26 cellular contexts compared by ENCODE assay signal in genomic region chr9:96498796-96499195, GRCh38.
"Had no signal": no experiment of that assay in that cellular context is flagged by ENCODE, and none has a peak within 500 bp of the region (broad histone marks: within the 10 kb centered on the region; RNA-seq: fewer than 3 reads in every experiment).

No MANE protein-coding gene starts in this region.

- H3K4me3 ChIP-seq: breast epithelium, left ventricle myocardium inferior, ovary, prostate gland, spleen, tibial artery had no signal

- H3K36me3 ChIP-seq: breast epithelium, neutrophil, ovary, prostate gland, WERI-Rb-1 had no signal

- H3K4me3 Mint-ChIP-seq: activated naive CD8-positive, alpha-beta T cell; activated T-cell treated with anti-CD3 and anti-CD28 coated beads, Interleukin-2, amount 50 U/mL, for 24 hours; mesothelial cell of epicardium; naive thymus-derived CD8-positive, alpha-beta T cell; T-cell had no signal

- H3K27ac Mint-ChIP-seq: activated naive CD8-positive, alpha-beta T cell; activated T-cell treated with anti-CD3 and anti-CD28 coated beads, Interleukin-2, amount 50 U/mL, for 24 hours; activated T-helper 2 cell treated with anti-CD3 and anti-CD28 coated beads, Interferon-gamma antibody, Interleukin-2, Interleukin-4, amounts not matched to agents 10 μg/mL and 5 μg/mL and 100 μg/mL, durations not matched to agents 14 hours and 24 hours and 36 hours; mesothelial cell of epicardium; T-cell had no signal

- H3K27me3 Mint-ChIP-seq: activated naive CD8-positive, alpha-beta T cell; activated T-cell treated with anti-CD3 and anti-CD28 coated beads, Interleukin-2, amount 50 U/mL, for 24 hours; naive thymus-derived CD8-positive, alpha-beta T cell; T-cell had no signal

- ATAC-seq: naive thymus-derived CD8-positive, alpha-beta T cell; stimulated activated naive CD8-positive, alpha-beta T cell treated with anti-CD3 and anti-CD28 coated beads, Interleukin-15, Interleukin-2, amounts not matched to agents 100 U/mL and 50 U/mL, for 24 hours; T-cell had no signal

- H3K4me1 ChIP-seq: breast epithelium, prostate gland, spleen had no signal

- H3K9me3 ChIP-seq: breast epithelium, left ventricle myocardium inferior, neutrophil, ovary, prostate gland, spleen, tibial artery had no signal

- DNase-seq: activated CD4-positive, alpha-beta T cell treated with anti-CD3 and anti-CD28 coated beads for 1 hour; activated CD4-positive, alpha-beta T cell treated with anti-CD3 and anti-CD28 coated beads, Interleukin-2, amount 50 U/mL, for 4 hours; activated CD8-positive, alpha-beta memory T cell treated with anti-CD3 and anti-CD28 coated beads for 24 hours; activated CD8-positive, alpha-beta memory T cell treated with anti-CD3 and anti-CD28 coated beads, Interleukin-2, amount 50 U/mL, for 4 hours; activated naive CD4-positive, alpha-beta T cell; activated T-cell treated with anti-CD3 and anti-CD28 coated beads, Interleukin-2, amount 50 U/mL, for 24 hours; cerebellar nuclear complex; cortex of kidney; effector CD4-positive, alpha-beta T cell; erythroblast; foreskin fibroblast; left ventricle myocardium inferior; naive thymus-derived CD8-positive, alpha-beta T cell; ovary; spleen; stimulated activated CD4-positive, alpha-beta T cell treated with anti-CD3 and anti-CD28 coated beads, Interleukin-4, amount 100 ng/mL, for 1 hour; stimulated activated naive CD8-positive, alpha-beta T cell treated with anti-CD3 and anti-CD28 coated beads, Interleukin-15, Interleukin-2, amounts not matched to agents 100 U/mL and 50 U/mL, for 24 hours; T-cell; WERI-Rb-1 had no signal

- H3K9me3 Mint-ChIP-seq: activated T-cell treated with anti-CD3 and anti-CD28 coated beads, Interleukin-2, amount 50 U/mL, for 24 hours; activated T-helper 2 cell treated with anti-CD3 and anti-CD28 coated beads, Interferon-gamma antibody, Interleukin-2, Interleukin-4, amounts not matched to agents 10 μg/mL and 5 μg/mL and 100 μg/mL, durations not matched to agents 14 hours and 24 hours and 36 hours; mesothelial cell of epicardium; naive thymus-derived CD8-positive, alpha-beta T cell; T-cell had no signal

- H3K27me3 ChIP-seq: breast epithelium, neutrophil, ovary, spleen, tibial artery had no signal

- H3K27ac ChIP-seq: breast epithelium, left ventricle myocardium inferior, neutrophil, ovary, prostate gland, spleen, tibial artery, WERI-Rb-1 had no signal

- H3K36me3 Mint-ChIP-seq: activated naive CD8-positive, alpha-beta T cell had no signal
